Comparison of ENCODE assay signal across 17 cellular contexts in the genomic region with DNA sequence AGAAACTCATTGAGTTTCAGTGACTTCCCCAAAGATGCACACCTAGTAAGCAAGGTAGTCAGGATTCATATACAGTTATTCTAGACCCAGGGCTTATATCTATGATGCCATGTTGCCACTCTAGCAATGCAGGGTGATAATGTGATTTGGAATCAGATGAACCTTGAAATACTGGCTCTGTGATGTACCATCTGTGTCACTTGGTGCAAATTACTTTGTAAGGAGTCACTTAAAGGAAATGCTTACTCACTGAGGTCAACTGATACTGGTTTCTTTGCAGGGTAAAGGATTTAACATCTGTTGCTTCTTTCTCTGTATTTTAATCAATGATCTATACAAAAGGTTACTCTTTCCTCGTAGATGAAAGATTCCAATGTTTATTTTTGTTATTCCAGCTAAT. TPM values are rescaled to one million over a fixed set of nuclear protein-coding genes. Genes with fewer than 3 reads are reported as not detected.
A peak's percentile ranks its signal among the peaks of the same experiment; 100 is the strongest.
DNase-seq lines count a peak whose midpoint lies in the region; ATAC-seq and TF ChIP-seq lines count a peak whose summit lies in the region.
"Had no signal": no experiment of that assay in that cellular context is flagged by ENCODE, and none has a peak within 500 bp of the region (broad histone marks: within the 10 kb centered on the region; RNA-seq: fewer than 3 reads in every experiment).

No MANE protein-coding gene starts in this region.

- no peak for TF ChIP-seq POLR2A in stomach (IDR thresholded peaks at IDR 0.05)

- TF ChIP-seq EP300 in stomach (IDR thresholded peaks at IDR 0.05) = no peak

- H3K4me1 Mint-ChIP-seq in activated naive CD8-positive, alpha-beta T cell treated with anti-CD3 and anti-CD28 coated beads, Interleukin-2, amount 50 U/mL, for 24 hours = no peaks in the 10 kb centered on the region
- peaks cover 4% of the 10 kb centered on the region for H3K4me1 Mint-ChIP-seq in activated naive CD8-positive, alpha-beta T cell treated with anti-CD3 and anti-CD28 coated beads for 36 hours

- no peak overlapping the region for H3K27ac Mint-ChIP-seq in activated naive CD8-positive, alpha-beta T cell treated with anti-CD3 and anti-CD28 coated beads, Interleukin-2, amount 50 U/mL, for 24 hours
- no peak overlapping the region for H3K27ac Mint-ChIP-seq in activated naive CD8-positive, alpha-beta T cell treated with anti-CD3 and anti-CD28 coated beads for 36 hours

- intact Hi-C loops in stomach (cut with DNase I; ENCODE audit: low total_unique reads) = no loop called here

- no peaks in the 10 kb centered on the region for H3K27me3 ChIP-seq in WERI-Rb-1 (ENCODE audit: insufficient read depth, low read depth, severe bottlenecking)
- no peaks in the 10 kb centered on the region for H3K27me3 ChIP-seq in MG63
- no peaks in the 10 kb centered on the region for H3K27me3 ChIP-seq in stomach

- H3K27ac ChIP-seq in WERI-Rb-1 (no peak overlapping the region), stomach (no peak overlapping the region)
- H3K27ac ChIP-seq: parathyroid adenoma, tibial artery had no signal

- no peak for DNase-seq in activated naive CD8-positive, alpha-beta T cell treated with anti-CD3 and anti-CD28 coated beads, Interleukin-2, amount 50 U/mL, for 24 hours
- no peak for DNase-seq in activated naive CD8-positive, alpha-beta T cell treated with anti-CD3 and anti-CD28 coated beads for 36 hours
- DNase-seq in RPMI7951 (ENCODE audit: low read depth) = peak; percentile 61
- peak; percentile 17 for DNase-seq in fibroblast of peridontal ligament (ENCODE audit: extremely low read depth)
- DNase-seq in WERI-Rb-1 = no peak
- no peak for DNase-seq in MG63
- no peak for DNase-seq in stomach
- DNase-seq: activated CD4-positive, CD25-positive, alpha-beta regulatory T cell; amniotic stem cell; foreskin melanocyte; KG1; NCI-H2029 treated with DMSO at 0.1 percent for 48 hours; tibial artery had no signal

- H3K36me3 Mint-ChIP-seq in activated naive CD8-positive, alpha-beta T cell treated with anti-CD3 and anti-CD28 coated beads, Interleukin-2, amount 50 U/mL, for 24 hours (ENCODE audit: low read depth) = peaks cover 2% of the 10 kb centered on the region
- H3K36me3 Mint-ChIP-seq in activated naive CD8-positive, alpha-beta T cell treated with anti-CD3 and anti-CD28 coated beads for 36 hours = peaks cover 7% of the 10 kb centered on the region

- H3K9me3 Mint-ChIP-seq in activated naive CD8-positive, alpha-beta T cell treated with anti-CD3 and anti-CD28 coated beads, Interleukin-2, amount 50 U/mL, for 24 hours = peaks cover 4% of the 10 kb centered on the region
- H3K9me3 Mint-ChIP-seq in activated naive CD8-positive, alpha-beta T cell treated with anti-CD3 and anti-CD28 coated beads for 36 hours = peaks cover 6% of the 10 kb centered on the region

- no peaks in the 10 kb centered on the region for H3K27me3 Mint-ChIP-seq in activated naive CD8-positive, alpha-beta T cell treated with anti-CD3 and anti-CD28 coated beads, Interleukin-2, amount 50 U/mL, for 24 hours
- H3K27me3 Mint-ChIP-seq in activated naive CD8-positive, alpha-beta T cell treated with anti-CD3 and anti-CD28 coated beads for 36 hours = no peaks in the 10 kb centered on the region

- H3K36me3 ChIP-seq in WERI-Rb-1 (no peaks in the 10 kb centered on the region), MG63 (no peaks in the 10 kb centered on the region), stomach (peaks cover 0 to 2% (median 0%) of the 10 kb centered on the region in 4 donors)
- H3K36me3 ChIP-seq: tibial artery had no signal

- no peak for TF ChIP-seq CTCF in WERI-Rb-1 (IDR thresholded peaks at IDR 0.05; ENCODE audit: low read depth, low read length)
- TF ChIP-seq CTCF in stomach (IDR thresholded peaks at IDR 0.05) = no peak

- H3K9me3 ChIP-seq in WERI-Rb-1 (ENCODE audit: severe bottlenecking) (no peaks in the 10 kb centered on the region), MG63 (0 out of 2 replicates have a peak, but pooled peaks cover 2% of the 10 kb centered on the region), stomach (peaks cover 0 to 11% (median 4%) of the 10 kb centered on the region in 4 donors)
- H3K9me3 ChIP-seq: tibial artery had no signal

- H3K4me3 Mint-ChIP-seq in activated naive CD8-positive, alpha-beta T cell treated with anti-CD3 and anti-CD28 coated beads, Interleukin-2, amount 50 U/mL, for 24 hours = no peak overlapping the region
- H3K4me3 Mint-ChIP-seq in activated naive CD8-positive, alpha-beta T cell treated with anti-CD3 and anti-CD28 coated beads for 36 hours = no peak overlapping the region

- H3K4me3 ChIP-seq in WERI-Rb-1 (ENCODE audit: low read depth, low read length) = no peak overlapping the region
- no peak overlapping the region for H3K4me3 ChIP-seq in MG63
- no peak overlapping the region for H3K4me3 ChIP-seq in stomach
- H3K4me3 ChIP-seq: tibial artery had no signal

- ATAC-seq in activated naive CD8-positive, alpha-beta T cell treated with anti-CD3 and anti-CD28 coated beads, Interleukin-2, amount 50 U/mL, for 24 hours = peak; percentile 59
- no peak for ATAC-seq in HG03280 (IDR thresholded peaks at IDR 0.05; ENCODE audit: unreplicated experiment)

- H3K4me1 ChIP-seq in stomach = no peaks in the 10 kb centered on the region
- H3K4me1 ChIP-seq: parathyroid adenoma, tibial artery had no signal

- 23 to 49% (median 32%) methylated on average over 1 of the region's 1 CpG for WGBS in stomach, 5 donors

RNA-seq across cellular contexts. Expression of gene ASB14, which starts 10.8 kb away (rescaled TPM):
- total RNA-seq in activated naive CD8-positive, alpha-beta T cell treated with anti-CD3 and anti-CD28 coated beads for 36 hours = not detected
- total RNA-seq in RPMI7951 (2014; rRNA removed; shearing (Covaris generic)) = not detected in 2 replicates
- total RNA-seq in MG63 (2014; rRNA removed; shearing (Covaris generic); ENCODE audit: low replicate concordance) = not detected in 2 replicates
- under 1 TPM in 1 of 5 donors, not detected in 4; 0.29 TPM for total RNA-seq in stomach
- polyA plus RNA-seq in stomach = not detected
- total RNA-seq: dermis microvascular lymphatic vessel endothelial cell, mucosa of gallbladder had no signal

RNA-seq across cellular contexts. Expression of gene APPL1, which starts 54.2 kb away (rescaled TPM):
- 10 to 100 TPM; 36.2 to 41.2 TPM for total RNA-seq in activated naive CD8-positive, alpha-beta T cell treated with anti-CD3 and anti-CD28 coated beads for 36 hours
- total RNA-seq in RPMI7951 (2014; rRNA removed; shearing (Covaris generic)) = 57.7 and 72.8 TPM in 2 replicates
- 23.8 and 24.4 TPM in 2 replicates for total RNA-seq in MG63 (2014; rRNA removed; shearing (Covaris generic); ENCODE audit: low replicate concordance)
- 10 to 100 TPM in 4 of 5 donors, 1 to 10 TPM in 1; 7.5 to 84.3 (median 33.9) TPM for total RNA-seq in stomach
- polyA plus RNA-seq in stomach = 10 to 100 TPM; 11.3 to 17.9 (median 14.4) TPM

Comparison
In these comparisons a context has a peak if more than half of its experiments do, and no peak if none do; other contexts are left out.
1. DNase-seq: peak in RPMI7951 (single experiment) and fibroblast of peridontal ligament (single experiment); none in activated naive CD8-positive, alpha-beta T cell treated with anti-CD3 and anti-CD28 coated beads, Interleukin-2, amount 50 U/mL, for 24 hours (single experiment), activated naive CD8-positive, alpha-beta T cell treated with anti-CD3 and anti-CD28 coated beads for 36 hours (single experiment), WERI-Rb-1 (single experiment), MG63 (single experiment) and stomach (single experiment).